16 cellular contexts compared by ENCODE assay signal in the genomic region with DNA sequence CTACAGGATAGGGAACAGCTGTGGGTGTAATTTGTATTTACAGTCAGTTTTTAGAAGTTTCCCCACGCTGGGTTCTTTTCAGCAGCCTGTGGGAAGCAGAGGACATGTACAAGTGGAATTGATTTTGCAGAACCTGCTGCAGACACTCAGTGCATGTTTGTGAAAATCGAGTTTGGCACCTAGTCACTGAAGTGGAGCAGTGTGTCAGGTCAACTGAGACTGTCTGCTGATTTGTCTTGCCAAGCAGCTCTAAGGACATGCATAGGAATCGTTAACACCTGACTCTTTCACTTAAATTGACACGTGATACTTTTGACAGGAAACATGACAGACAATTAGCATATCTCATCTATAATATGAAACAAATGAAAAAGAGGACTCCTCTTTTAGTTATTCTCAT.
"Had no signal": no experiment of that assay in that cellular context is flagged by ENCODE, and none has a peak within 500 bp of the region (broad histone marks: within the 10 kb centered on the region; RNA-seq: fewer than 3 reads in every experiment).

No MANE protein-coding gene starts in this region.

- H3K27ac ChIP-seq: left lung, parathyroid adenoma, right atrium auricular region, thyroid gland, uterus had no signal

- H3K4me1 ChIP-seq: left lung, parathyroid adenoma, right atrium auricular region, thyroid gland, uterus had no signal

- H3K4me1 Mint-ChIP-seq: endodermal cell had no signal

- H3K4me3 ChIP-seq: left lung, right atrium auricular region, smooth muscle cell, thyroid gland, uterus had no signal

- DNase-seq: activated effector memory CD4-positive, alpha-beta T cell treated with Interleukin-2 at 50 U/mL for 16 hours; activated T-cell treated with anti-CD3 and anti-CD28 coated beads, Interleukin-2, amount 50 U/mL, for 1 hour; cerebellar nuclear complex; endodermal cell; erythroblast; left lung; mesenchymal stem cell; thyroid gland; uterus had no signal

- H2AFZ ChIP-seq: parathyroid adenoma had no signal

- H3K4me3 Mint-ChIP-seq: activated naive CD8-positive, alpha-beta T cell; brain; endodermal cell; nephron had no signal

- H3K36me3 Mint-ChIP-seq: activated naive CD8-positive, alpha-beta T cell; brain had no signal

- H3K27me3 Mint-ChIP-seq: activated naive CD8-positive, alpha-beta T cell; brain had no signal

- H3K36me3 ChIP-seq: left lung, right atrium auricular region, thyroid gland, uterus had no signal

- H3K27me3 ChIP-seq: left lung, right atrium auricular region, thyroid gland, uterus had no signal

- ATAC-seq: activated CD4-positive, CD25-positive, alpha-beta regulatory T cell treated with anti-CD3 and anti-CD28 coated beads, Interleukin-2, amount 50 U/mL, for 24 hours; left lung had no signal

- H3K79me2 ChIP-seq: parathyroid adenoma had no signal

- H3K27ac Mint-ChIP-seq: activated naive CD8-positive, alpha-beta T cell; endodermal cell; nephron had no signal
